12 cellular contexts compared by ENCODE assay signal in the genomic region with DNA sequence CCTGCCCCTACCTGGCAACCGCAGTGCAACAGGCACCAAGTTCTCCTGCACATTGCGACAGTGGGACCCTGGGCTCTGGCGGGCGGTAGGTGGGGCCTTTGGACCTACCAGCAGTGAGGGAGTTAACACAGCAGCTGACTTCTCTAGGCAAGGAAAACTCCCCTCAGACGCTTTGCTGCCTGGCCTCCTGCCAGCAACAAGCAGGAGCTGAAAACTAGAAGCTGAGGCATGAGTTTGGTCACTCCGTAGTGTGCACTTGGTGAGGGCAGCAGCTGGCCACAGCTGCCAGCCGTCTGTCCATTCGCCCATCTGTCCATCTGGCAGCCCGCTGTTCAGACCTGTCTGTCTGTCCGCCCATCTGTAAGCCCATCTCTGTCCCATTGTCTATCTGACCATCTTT. TPM values are rescaled to one million over a fixed set of nuclear protein-coding genes. Genes with fewer than 3 reads are reported as not detected.
"Had no signal": no experiment of that assay in that cellular context is flagged by ENCODE, and none has a peak within 500 bp of the region (broad histone marks: within the 10 kb centered on the region; RNA-seq: fewer than 3 reads in every experiment).

No MANE protein-coding gene starts in this region.

RNA-seq across cellular contexts. Expression of a gene that starts 7.2 kb away (rescaled TPM):
- total RNA-seq: activated CD8-positive, alpha-beta T cell treated with anti-CD3 and anti-CD28 coated beads for 36 hours; activated naive CD8-positive, alpha-beta T cell treated with anti-CD3 and anti-CD28 coated beads for 36 hours; activated T-cell treated with anti-CD3 and anti-CD28 coated beads, Interleukin-2, amount 50 U/mL, for 72 hours; aorta; cardiac muscle cell; colonic mucosa; endothelial cell of umbilical vein; naive thymus-derived CD4-positive, alpha-beta T cell; progenitor cell of endocrine pancreas; sigmoid colon; SJSA1; suprapubic skin had no signal
- polyA plus RNA-seq: aorta; cardiac muscle cell; endothelial cell of umbilical vein; naive thymus-derived CD4-positive, alpha-beta T cell; sigmoid colon had no signal
